9 cellular contexts compared by ENCODE assay signal in genomic region chr7:132500727-132501410, GRCh38.
DNase-seq lines count a peak whose midpoint lies in the region; ATAC-seq and TF ChIP-seq lines count a peak whose summit lies in the region.
"Had no signal": no experiment of that assay in that cellular context is flagged by ENCODE, and none has a peak within 500 bp of the region (broad histone marks: within the 10 kb centered on the region; RNA-seq: fewer than 3 reads in every experiment).

No MANE protein-coding gene starts in this region.

- peaks cover 16% of the 10 kb centered on the region for H3K27me3 Mint-ChIP-seq in nephron (ENCODE audit: low read depth)
- H3K27me3 Mint-ChIP-seq: CD4-positive, CD25-positive, alpha-beta regulatory T cell had no signal

- no peak overlapping the region for H3K27ac Mint-ChIP-seq in nephron
- H3K27ac Mint-ChIP-seq: CD4-positive, CD25-positive, alpha-beta regulatory T cell had no signal

- no peaks in the 10 kb centered on the region for H3K36me3 Mint-ChIP-seq in nephron (ENCODE audit: low read depth)
- H3K36me3 Mint-ChIP-seq: CD4-positive, CD25-positive, alpha-beta regulatory T cell had no signal

- no peaks in the 10 kb centered on the region for H3K9me3 Mint-ChIP-seq in nephron

- DNase-seq in AG20443 (ENCODE audit: low spot score) (peak; percentile 87), SK-MEL-5 (ENCODE audit: low read depth, low spot score) (peak; percentile 73), fibroblast of mammary gland (ENCODE audit: low read depth) (peak; percentile 70), midbrain (lab: John Stamatoyannopoulos, UW) (no peak), COR-L47 (lab: John Stamatoyannopoulos, UW) (no peak)
- DNase-seq: CD4-positive, CD25-positive, alpha-beta regulatory T cell had no signal

- H3K4me3 ChIP-seq in fibroblast of mammary gland (ENCODE audit: control insufficient read depth, low read depth, low read length): no peak overlapping the region

- in situ Hi-C loops in SK-MEL-5 (cut with HindIII; ENCODE audit: low pct_unique_long_range_greater_than_20kb, low sequenced_read_pairs): no loop called here

- ATAC-seq in GM19324 (IDR thresholded peaks at IDR 0.05; ENCODE audit: low FRiP score, unreplicated experiment) (no peak), HG03025 (IDR thresholded peaks at IDR 0.05; ENCODE audit: low FRiP score, unreplicated experiment) (no peak)

- H3K4me3 Mint-ChIP-seq in nephron: no peak overlapping the region
- H3K4me3 Mint-ChIP-seq: CD4-positive, CD25-positive, alpha-beta regulatory T cell had no signal

- peaks cover 39% of the 10 kb centered on the region for H3K4me1 Mint-ChIP-seq in nephron
- H3K4me1 Mint-ChIP-seq: CD4-positive, CD25-positive, alpha-beta regulatory T cell had no signal

- TF ChIP-seq CTCF in fibroblast of mammary gland (conservative IDR thresholded peaks at IDR 0.05; ENCODE audit: control insufficient read depth, insufficient read depth, low read depth, low read length) (peak; percentile 58), nephron (IDR thresholded peaks at IDR 0.05; ENCODE audit: unreplicated experiment in 3 of 3) (peak; percentile 21 to 31 (median 26))

Comparison
In these comparisons a context has a peak if more than half of its experiments do, and no peak if none do; other contexts are left out.
1. DNase-seq: peak in AG20443 (single experiment), SK-MEL-5 (single experiment) and fibroblast of mammary gland (single experiment); none in midbrain (single experiment) and COR-L47 (single experiment).